1 cellular context compared by ENCODE assay signal in the genomic region with DNA sequence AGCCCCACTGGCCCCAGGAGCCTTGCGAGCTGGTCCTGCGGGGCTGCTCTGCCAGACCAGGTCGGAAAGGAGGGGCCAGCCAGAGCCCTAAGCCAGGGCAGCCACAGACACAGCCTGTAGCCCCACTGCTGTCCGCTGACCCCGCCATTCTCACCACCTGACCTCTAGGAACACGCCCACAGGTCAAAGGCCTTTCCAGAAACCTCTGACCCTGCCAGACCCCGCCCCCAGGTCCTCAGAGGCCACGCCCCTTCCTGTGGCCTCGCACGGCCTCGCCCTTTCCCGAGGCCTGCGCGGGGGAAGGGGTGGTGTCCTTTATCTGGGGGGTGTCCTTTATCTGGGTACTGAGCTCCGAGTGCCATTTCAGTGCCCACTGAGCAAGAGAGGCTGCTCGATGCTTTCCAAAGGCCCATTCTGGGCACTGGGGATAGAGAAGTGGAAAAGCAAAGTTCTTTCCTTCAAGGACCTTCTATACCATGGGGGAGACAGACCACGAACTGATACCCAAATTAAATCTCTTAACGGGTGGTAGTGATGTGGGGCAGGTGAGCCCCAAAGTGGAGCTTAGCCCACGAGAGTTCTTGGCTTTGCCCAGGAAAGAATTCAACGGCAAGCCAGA.
TF ChIP-seq lines count a peak whose summit lies in the region.

No MANE protein-coding gene starts in this region.

TF ChIP-seq in WTC11, 78 proteins besides CTCF, POLR2A, EP300 and RAD21 (continued from another document):
- no peak for TF ChIP-seq SMAD3 (CRISPR knock-in tag; IDR thresholded peaks at IDR 0.05; ENCODE audit: borderline replicate concordance)
- TF ChIP-seq SP1 (CRISPR knock-in tag; conservative IDR thresholded peaks at IDR 0.05), result 0 out of 2 replicates have a peak, but pooled peaks have one; percentile 12
- TF ChIP-seq NR2C2 (CRISPR knock-in tag; IDR thresholded peaks at IDR 0.05), result peak; percentile 66
TF ChIP-seq in WTC11: peak in this region for 3.
